9 cellular contexts compared by ENCODE assay signal in genomic region chr15:78907577-78907976, GRCh38. TPM values are rescaled to one million over a fixed set of nuclear protein-coding genes. Genes with fewer than 3 reads are reported as not detected.
DNase-seq lines count a peak whose midpoint lies in the region; ATAC-seq, FAIRE-seq and TF ChIP-seq lines count a peak whose summit lies in the region.
"Had no signal": no experiment of that assay in that cellular context is flagged by ENCODE, and none has a peak within 500 bp of the region (broad histone marks: within the 10 kb centered on the region; RNA-seq: fewer than 3 reads in every experiment).

No MANE protein-coding gene starts in this region.

- no peaks in the 10 kb centered on the region for H3K27me3 Mint-ChIP-seq in IgD-negative memory B cell
- no peaks in the 10 kb centered on the region for H3K27me3 Mint-ChIP-seq in astrocyte (ENCODE audit: low read depth, unreplicated experiment)
- no peaks in the 10 kb centered on the region for H3K27me3 Mint-ChIP-seq in naive thymus-derived CD8-positive, alpha-beta T cell

- peaks cover 7% of the 10 kb centered on the region for H3K4me1 ChIP-seq in astrocyte (ENCODE audit: insufficient read depth, low read length)
- peaks cover 4% of the 10 kb centered on the region for H3K4me1 ChIP-seq in mesenchymal stem cell (ENCODE audit: control insufficient read depth, insufficient read depth, low read depth, low read length)

- H3K36me3 Mint-ChIP-seq in IgD-negative memory B cell (no peaks in the 10 kb centered on the region), astrocyte (ENCODE audit: low read depth, unreplicated experiment) (peaks cover 23% of the 10 kb centered on the region)
- H3K36me3 Mint-ChIP-seq in naive thymus-derived CD8-positive, alpha-beta T cell, result peaks cover 0 to 92% (median 21%) of the 10 kb centered on the region in 3 donors

- H3K4me3 ChIP-seq in astrocyte (ENCODE audit: insufficient read depth, low read depth, low read length) (no peak overlapping the region), mesenchymal stem cell (ENCODE audit: insufficient read depth in 1 of 2, low read depth in 1 of 2, low read length in 2 of 2) (no peak overlapping the region)

- H3K27me3 ChIP-seq in astrocyte (ENCODE audit: insufficient read depth, low read length) (no peaks in the 10 kb centered on the region), mesenchymal stem cell (ENCODE audit: control insufficient read depth in 1 of 2, insufficient read depth in 1 of 2, low read length in 2 of 2) (no peaks in the 10 kb centered on the region)

- H3K27ac ChIP-seq in astrocyte (ENCODE audit: low read depth, low read length) (no peak overlapping the region), mesenchymal stem cell (ENCODE audit: low read length, poor library complexity, severe bottlenecking) (no peak overlapping the region)

- H3K4ac ChIP-seq in mesenchymal stem cell (ENCODE audit: low read depth in 1 of 2, low read length in 2 of 2), result no peak overlapping the region

- H3K4me2 ChIP-seq in astrocyte (ENCODE audit: low read length) (no peak overlapping the region), mesenchymal stem cell (ENCODE audit: low read length, poor library complexity, severe bottlenecking) (no peak overlapping the region)

- no peak overlapping the region for H2BK12ac ChIP-seq in mesenchymal stem cell (ENCODE audit: low read length in 2 of 2)

- H2AFZ ChIP-seq in astrocyte (ENCODE audit: low read depth, low read length) (no peak overlapping the region), mesenchymal stem cell (ENCODE audit: low read depth, low read length) (no peak overlapping the region)

- H3K14ac ChIP-seq in mesenchymal stem cell (ENCODE audit: low read length in 2 of 2), result no peak overlapping the region

- peak; percentile 23 for DNase-seq in DMS114 treated with DMSO at 0.1 percent for 48 hours (lab: John Stamatoyannopoulos, UW; ENCODE audit: unreplicated experiment)
- no peak for DNase-seq in astrocyte (ENCODE audit: low read depth)
- peak; percentile 32 for DNase-seq in mesenchymal stem cell
- DNase-seq in GM03348 (ENCODE audit: low spot score), result no peak
- DNase-seq in naive thymus-derived CD8-positive, alpha-beta T cell, result no peak
- DNase-seq in SHP77 (lab: John Stamatoyannopoulos, UW), result no peak
- no peak for DNase-seq in epidermal melanocyte (ENCODE audit: insufficient read length, low spot score)
- DNase-seq: nucleus accumbens had no signal

- peaks cover 47% of the 10 kb centered on the region for H3K79me2 ChIP-seq in astrocyte (ENCODE audit: insufficient read depth, low read length)

- peaks cover 43% of the 10 kb centered on the region for H3K36me3 ChIP-seq in astrocyte (ENCODE audit: insufficient read depth, low read length)
- peaks cover 47 to 87% of the 10 kb centered on the region in 2 experiments for H3K36me3 ChIP-seq in mesenchymal stem cell (ENCODE audit: control insufficient read depth in 1 of 2, insufficient read depth in 2 of 2, low read depth in 1 of 2, low read length in 2 of 2)

- H4K91ac ChIP-seq in mesenchymal stem cell (ENCODE audit: low read length), result no peak overlapping the region

- peak; percentile 4 for TF ChIP-seq CTCF in astrocyte (IDR thresholded peaks at IDR 0.05; ENCODE audit: insufficient read depth, low read depth, low read length)

- H3K27ac Mint-ChIP-seq in IgD-negative memory B cell, result peak overlapping the region; percentile 21 to 55 (median 32)
- peak overlapping the region; percentile 4 for H3K27ac Mint-ChIP-seq in astrocyte (ENCODE audit: unreplicated experiment)
- peak overlapping the region in 5 of 10 donors; percentile 24 to 63 (median 43) for H3K27ac Mint-ChIP-seq in naive thymus-derived CD8-positive, alpha-beta T cell

- H2BK15ac ChIP-seq in mesenchymal stem cell (ENCODE audit: low read depth, poor library complexity, severe bottlenecking), result no peak overlapping the region

- no peak overlapping the region for H2BK120ac ChIP-seq in mesenchymal stem cell (ENCODE audit: low read depth, low read length)

- POLR2A ChIA-PET in naive thymus-derived CD8-positive, alpha-beta T cell (lab: Charles Lee), result no interaction called here

- peaks cover 94% of the 10 kb centered on the region for H4K20me1 ChIP-seq in astrocyte (ENCODE audit: insufficient read depth, low read length)

- H3K9ac ChIP-seq in astrocyte (ENCODE audit: low read length) (no peak overlapping the region), mesenchymal stem cell (ENCODE audit: low read length) (peak overlapping the region; percentile 70)

- H3K9me3 ChIP-seq in astrocyte (ENCODE audit: insufficient read depth, low read depth, low read length) (no peaks in the 10 kb centered on the region), mesenchymal stem cell (ENCODE audit: control insufficient read depth, low read length) (no peaks in the 10 kb centered on the region)

- no peak overlapping the region for H3K23ac ChIP-seq in mesenchymal stem cell (ENCODE audit: low read length in 2 of 2)

- H3K79me1 ChIP-seq in mesenchymal stem cell (replicated peaks; ENCODE audit: low read length, poor library complexity, severe bottlenecking), result peaks cover 33% of the 10 kb centered on the region

- no peak overlapping the region for H2BK5ac ChIP-seq in mesenchymal stem cell (ENCODE audit: low read depth, low read length, poor library complexity, severe bottlenecking)

- H3K9me3 Mint-ChIP-seq in IgD-negative memory B cell (no peaks in the 10 kb centered on the region), astrocyte (ENCODE audit: unreplicated experiment) (no peaks in the 10 kb centered on the region)
- H3K9me3 Mint-ChIP-seq in naive thymus-derived CD8-positive, alpha-beta T cell, result no peaks in the 10 kb centered on the region

- H3K4me1 Mint-ChIP-seq in IgD-negative memory B cell, result peaks cover 14 to 16% (median 15%) of the 10 kb centered on the region in 3 donors
- peaks cover 31% of the 10 kb centered on the region for H3K4me1 Mint-ChIP-seq in astrocyte (ENCODE audit: low read depth, unreplicated experiment)
- peaks cover 20 to 28% (median 25%) of the 10 kb centered on the region in 4 donors for H3K4me1 Mint-ChIP-seq in naive thymus-derived CD8-positive, alpha-beta T cell

- no peak for ATAC-seq in naive thymus-derived CD8-positive, alpha-beta T cell

- H3K4me3 Mint-ChIP-seq in IgD-negative memory B cell, result no peak overlapping the region
- no peak overlapping the region for H3K4me3 Mint-ChIP-seq in astrocyte (ENCODE audit: unreplicated experiment)
- H3K4me3 Mint-ChIP-seq in naive thymus-derived CD8-positive, alpha-beta T cell, result no peak overlapping the region

- no peak overlapping the region for H3K18ac ChIP-seq in mesenchymal stem cell (ENCODE audit: low read depth in 1 of 2, low read length in 2 of 2)

- no peak overlapping the region for H4K8ac ChIP-seq in mesenchymal stem cell (ENCODE audit: low read length)

- 41% methylated on average over 3 of the region's 3 CpGs for WGBS in mesenchymal stem cell

- H2AK5ac ChIP-seq in mesenchymal stem cell (ENCODE audit: low read length, severe bottlenecking), result no peak overlapping the region

- FAIRE-seq in astrocyte (lab: Jason Lieb, UNC), result no peak

RNA-seq across cellular contexts. Expression of gene MORF4L1, which starts 34.9 kb away (rescaled TPM):
- 218 TPM for polyA plus RNA-seq in IgD-negative memory B cell
- total RNA-seq in astrocyte, result 398 and 411 TPM in 2 replicates
- polyA plus RNA-seq in mesenchymal stem cell (2013, experiment 1 of 2), result 560 TPM
- polyA plus RNA-seq in mesenchymal stem cell (2013, experiment 2 of 2), result 524 TPM
- total RNA-seq in naive thymus-derived CD8-positive, alpha-beta T cell, result 100 to 1,000 TPM; 271 to 320 TPM
- polyA plus RNA-seq in naive thymus-derived CD8-positive, alpha-beta T cell, result 100 to 1,000 TPM; 286 to 311 (median 298) TPM

RNA-seq across cellular contexts. Expression of gene CTSH, which starts 37.3 kb away (rescaled TPM):
- 615 TPM for polyA plus RNA-seq in IgD-negative memory B cell
- total RNA-seq in astrocyte, result 4.1 and 5.7 TPM in 2 replicates
- 28.4 TPM for polyA plus RNA-seq in mesenchymal stem cell (2013, experiment 1 of 2)
- polyA plus RNA-seq in mesenchymal stem cell (2013, experiment 2 of 2), result 29.4 TPM
- 1 to 10 TPM; 6.5 to 7.9 TPM for total RNA-seq in naive thymus-derived CD8-positive, alpha-beta T cell
- polyA plus RNA-seq in naive thymus-derived CD8-positive, alpha-beta T cell, result 1 to 10 TPM; 3.6 to 5.8 (median 4.7) TPM

Comparison
In these comparisons a context has a peak if more than half of its experiments do, and no peak if none do; other contexts are left out.
1. DNase-seq: peak in DMS114 treated with DMSO at 0.1 percent for 48 hours (single experiment) and mesenchymal stem cell (single experiment); none in astrocyte (single experiment), GM03348 (single experiment), naive thymus-derived CD8-positive, alpha-beta T cell (0 of 10), SHP77 (0 of 2) and epidermal melanocyte (single experiment).